Comparison of ENCODE assay signal across 12 cellular contexts in the genomic region with DNA sequence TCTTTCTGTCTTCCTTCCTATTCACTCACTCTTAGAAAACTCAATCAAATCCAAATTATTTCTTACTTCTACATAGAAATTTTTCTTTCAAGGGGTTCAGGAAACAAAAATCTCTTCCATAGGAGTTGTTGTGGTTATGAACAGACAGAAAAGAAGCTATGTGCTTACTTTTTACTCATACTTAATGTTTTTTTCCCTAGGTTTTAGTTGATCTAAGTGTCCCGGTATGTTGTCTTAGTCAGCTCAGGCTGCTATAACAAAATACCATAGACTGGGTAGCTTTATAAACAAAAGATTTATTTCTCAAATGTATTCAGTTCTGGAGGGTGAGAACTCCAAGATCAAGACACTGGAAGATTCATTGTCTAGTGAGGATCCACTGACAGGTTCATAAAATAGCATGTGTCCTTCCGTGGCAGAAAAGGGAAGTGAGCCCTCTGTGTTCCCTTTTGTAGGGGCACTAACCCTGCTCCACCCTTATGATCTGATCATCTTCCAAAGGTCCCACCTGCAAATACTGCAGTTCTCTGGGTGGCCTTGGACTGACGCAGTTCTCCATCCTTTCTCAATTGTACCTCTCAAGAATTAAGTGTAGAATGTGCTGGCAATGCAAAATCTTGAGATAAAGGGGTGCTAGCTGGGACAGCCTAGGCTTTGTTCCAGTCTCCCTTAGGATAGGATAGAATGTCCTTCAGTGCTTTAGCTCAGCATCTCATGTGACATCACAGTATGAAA. TPM values are rescaled to one million over a fixed set of nuclear protein-coding genes. Genes with fewer than 3 reads are reported as not detected.
A peak's percentile ranks its signal among the peaks of the same experiment; 100 is the strongest.
DNase-seq lines count a peak whose midpoint lies in the region; ATAC-seq, FAIRE-seq and TF ChIP-seq lines count a peak whose summit lies in the region.
"Had no signal": no experiment of that assay in that cellular context is flagged by ENCODE, and none has a peak within 500 bp of the region (broad histone marks: within the 10 kb centered on the region; RNA-seq: fewer than 3 reads in every experiment).

No MANE protein-coding gene starts in this region.

- POLR2A ChIA-PET in GM12878 (lab: Charles Lee) = interaction anchor here (0.7 to 2.1 kb wide), 10 partner anchors 8 to 206 kb away, joined by 3 to 9 read pairs (median 4); a partner anchor contains a TSS

- TF ChIP-seq EP300 in GM12878 (IDR thresholded peaks at IDR 0.05; ENCODE audit: borderline replicate concordance in 1 of 2, control insufficient read depth in 1 of 2, low read depth in 2 of 2, low read length in 2 of 2) = no peak

- no peak for TF ChIP-seq RAD21 in GM12878 (IDR thresholded peaks at IDR 0.05; ENCODE audit: insufficient read depth, low read depth, low read length)

- FAIRE-seq in GM12878 (lab: Jason Lieb, UNC) (no peak), frontal cortex (lab: Jason Lieb, UNC) (no peak)

- H2AFZ ChIP-seq in GM12878 (ENCODE audit: control insufficient read depth, low read depth, low read length) = peak overlapping the region; percentile 15

- H3K36me3 ChIP-seq in GM12878 (ENCODE audit: control insufficient read depth in 2 of 2, insufficient read depth in 2 of 2, low read length in 1 of 2) = no peaks in the 10 kb centered on the region
- H3K36me3 ChIP-seq: esophagus squamous epithelium, transverse colon had no signal

- RAD21 ChIA-PET in GM12878 (lab: Charles Lee; ENCODE audit: unreplicated experiment) = interaction anchor here (1.0 to 5.2 kb wide), 8 partner anchors 8 to 126 kb away, joined by 3 to 30 read pairs (median 4); a partner anchor contains a TSS

- peak overlapping the region; percentile 39 for H3K27ac ChIP-seq in GM12878 (ENCODE audit: control insufficient read depth, insufficient read depth)
- H3K27ac ChIP-seq: esophagus squamous epithelium, transverse colon had no signal

- TF ChIP-seq POLR2A in GM12878 (IDR thresholded peaks at IDR 0.05; ENCODE audit: low read depth, low read length) = no peak

- CTCF ChIA-PET in GM12878 (lab: Yijun Ruan, JAX) = interaction anchor here (0.7 to 2.0 kb wide), 6 partner anchors 8 to 126 kb away, joined by 3 to 5 read pairs (median 4); a partner anchor contains a TSS

- H3K4me2 ChIP-seq in GM12878 (ENCODE audit: control insufficient read depth, insufficient read depth) = peak overlapping the region; percentile 51

- ATAC-seq in GM18858 (IDR thresholded peaks at IDR 0.05; ENCODE audit: unreplicated experiment) = peak; percentile 50
- ATAC-seq in GM21825 (IDR thresholded peaks at IDR 0.05; ENCODE audit: unreplicated experiment) = peak; percentile 71
- peak; percentile 68 for ATAC-seq in HG03460 (IDR thresholded peaks at IDR 0.05; ENCODE audit: unreplicated experiment)
- ATAC-seq in GM12878 = peak; percentile 83

- intact Hi-C loops in GM12878 (cut with micrococcal nuclease; ENCODE audit: unreplicated experiment) = no loop called here

- peaks cover 40% of the 10 kb centered on the region for H3K4me1 ChIP-seq in GM12878 (ENCODE audit: control insufficient read depth, insufficient read depth, low read length)
- H3K4me1 ChIP-seq: esophagus squamous epithelium, transverse colon had no signal

- no peak for TF ChIP-seq CTCF in GM12878 (IDR thresholded peaks at IDR 0.05 in 2 of 3, conservative IDR thresholded peaks at IDR 0.05 in 1 of 3; ENCODE audit: control insufficient read depth in 2 of 3, extremely low read depth in 1 of 3, insufficient read depth in 1 of 3, low read depth in 3 of 3, low read length in 3 of 3)

- H3K9ac ChIP-seq in GM12878 (ENCODE audit: control insufficient read depth, insufficient read depth, low read length) = no peak overlapping the region

- no peaks in the 10 kb centered on the region; the same call in none of the 2 replicates for H3K79me2 ChIP-seq in GM12878 (ENCODE audit: control insufficient read depth, insufficient read depth, low read length)

- 0 out of 2 replicates have a peak overlapping the region, but pooled peaks have one; percentile 1 for H3K4me3 ChIP-seq in GM12878
- H3K4me3 ChIP-seq: esophagus squamous epithelium, transverse colon had no signal

- SMC1A ChIA-PET in GM12878 (lab: Charles Lee; ENCODE audit: uncharacterized antibody, unreplicated experiment) = interaction anchor here (1.1 to 4.7 kb wide), 12 partner anchors 8 to 206 kb away, joined by 3 to 19 read pairs (median 8); a partner anchor contains a TSS

- H4K20me1 ChIP-seq in GM12878 (ENCODE audit: control insufficient read depth, insufficient read depth) = no peaks in the 10 kb centered on the region

- in situ Hi-C loops in GM12878 (cut with MboI) = no loop called here

- peaks cover 5% of the 10 kb centered on the region for H3K9me3 ChIP-seq in GM12878 (replicated peaks; ENCODE audit: control insufficient read depth, insufficient read depth, low read length)
- H3K9me3 ChIP-seq: esophagus squamous epithelium, transverse colon had no signal

- no peak for DNase-seq in GM12878 (ENCODE audit: low read depth, low spot score)
- no peak for DNase-seq in A172 (ENCODE audit: low spot score)
- DNase-seq in ecto neural progenitor cell (ENCODE audit: low spot score) = no peak
- DNase-seq in frontal cortex (ENCODE audit: low spot score in 2 of 2) = no peak
- DNase-seq in NCI-H146 treated with DMSO at 0.1 percent for 48 hours (lab: John Stamatoyannopoulos, UW; ENCODE audit: unreplicated experiment) = no peak
- DNase-seq: DND-41, esophagus squamous epithelium, SHP77, transverse colon had no signal

- no peaks in the 10 kb centered on the region for H3K27me3 ChIP-seq in GM12878 (replicated peaks in 1 of 2; ENCODE audit: control insufficient read depth in 2 of 2, insufficient read depth in 2 of 2, low read length in 1 of 2)
- H3K27me3 ChIP-seq: esophagus squamous epithelium, transverse colon had no signal

- no TSS peak for BruUV-seq in GM12878 (replicated peaks; lab: Mats Ljungman, UMichigan)

- 47% methylated on average over 3 of the region's 3 CpGs for WGBS in GM12878 (ENCODE audit: insufficient coverage, insufficient replicate concordance, low lambda C conversion rate, missing lambda C conversion rate)

TF ChIP-seq in GM12878, 131 proteins besides CTCF, POLR2A, EP300 and RAD21 (continues in another document):
- TF ChIP-seq, protein P1, sequence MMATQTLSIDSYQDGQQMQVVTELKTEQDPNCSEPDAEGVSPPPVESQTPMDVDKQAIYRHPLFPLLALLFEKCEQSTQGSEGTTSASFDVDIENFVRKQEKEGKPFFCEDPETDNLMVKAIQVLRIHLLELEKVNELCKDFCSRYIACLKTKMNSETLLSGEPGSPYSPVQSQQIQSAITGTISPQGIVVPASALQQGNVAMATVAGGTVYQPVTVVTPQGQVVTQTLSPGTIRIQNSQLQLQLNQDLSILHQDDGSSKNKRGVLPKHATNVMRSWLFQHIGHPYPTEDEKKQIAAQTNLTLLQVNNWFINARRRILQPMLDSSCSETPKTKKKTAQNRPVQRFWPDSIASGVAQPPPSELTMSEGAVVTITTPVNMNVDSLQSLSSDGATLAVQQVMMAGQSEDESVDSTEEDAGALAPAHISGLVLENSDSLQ (IDR thresholded peaks at IDR 0.05) = peak; percentile 37; the same call in 1 of the 2 replicates
- TF ChIP-seq POLR2AphosphoS5 (IDR thresholded peaks at IDR 0.05; ENCODE audit: low read length) (no peak), BACH1 (IDR thresholded peaks at IDR 0.05; ENCODE audit: borderline replicate concordance) (peak; percentile 19; the same call in 1 of the 2 replicates), POLR2AphosphoS2 (IDR thresholded peaks at IDR 0.05; ENCODE audit: low read depth, low read length) (no peak), CBX3 (IDR thresholded peaks at IDR 0.05; ENCODE audit: borderline replicate concordance, low read depth) (no peak), BCL11A (IDR thresholded peaks at IDR 0.05; ENCODE audit: low read depth, low read length) (0 out of 2 replicates have a peak, but pooled peaks have one; percentile 14), FOXM1 (IDR thresholded peaks at IDR 0.05; ENCODE audit: low read depth, low read length) (no peak), CBFB (IDR thresholded peaks at IDR 0.05; ENCODE audit: low read depth) (no peak), PAX5 (IDR thresholded peaks at IDR 0.05; ENCODE audit: borderline replicate concordance, low read depth, low read length) (no peak), EED (IDR thresholded peaks at IDR 0.05; ENCODE audit: low read depth) (peak; percentile 83), BMI1 (IDR thresholded peaks at IDR 0.05; ENCODE audit: borderline replicate concordance) (no peak), ASH2L (IDR thresholded peaks at IDR 0.05; ENCODE audit: borderline replicate concordance, low read depth) (no peak), BRCA1 (IDR thresholded peaks at IDR 0.05; ENCODE audit: low read depth, low read length) (no peak), ZNF207 (IDR thresholded peaks at IDR 0.05; ENCODE audit: borderline replicate concordance) (no peak), BHLHE40 (IDR thresholded peaks at IDR 0.05; ENCODE audit: borderline replicate concordance in 1 of 2, low read depth in 2 of 2, low read length in 1 of 2) (peak in 1 of 2 experiments; percentile 18; a peak in 1 of 4 replicates)

RNA-seq across cellular contexts. Expression of a gene that starts 14.4 kb away (rescaled TPM):
- 46.3 and 46.4 TPM in 2 replicates for total RNA-seq in GM12878 (2013; cell fraction: nucleolus; rRNA removed)
- total RNA-seq in GM12878 (2014; rRNA removed) = 55.5 and 71.2 TPM in 2 replicates
- total RNA-seq in GM12878 (2014; rRNA removed; fragmentation: Illumina TruSeq; extraction: Trizol) = 75.0 and 76.5 TPM in 2 replicates
- 60.2 and 61.1 TPM in 2 replicates for total RNA-seq in GM12878 (2021)
- polyA plus RNA-seq in GM12878 (2011; ENCODE audit: low read depth) = 20.9 TPM
- 54.9 and 79.6 TPM in 2 replicates for polyA plus RNA-seq in GM12878 (2011; rRNA removed)
- 24.7 and 28.2 TPM in 2 replicates for polyA plus RNA-seq in GM12878 (2011; cell fraction: cytosol; rRNA removed)
- polyA plus RNA-seq in GM12878 (2011; cell fraction: nucleus; rRNA removed) = 32.3 and 35.6 TPM in 2 replicates
- 28.5 and 30.5 TPM in 2 replicates for polyA plus RNA-seq in GM12878 (2012)
- polyA plus RNA-seq in GM12878 (2014; fragmentation: Illumina TruSeq; extraction: Trizol) = 78.0 and 91.0 TPM in 2 replicates
- 10 to 100 TPM; 26.5 to 32.1 TPM for polyA plus RNA-seq in GM12878 (2014; fragmentation: Nextera tagmentation; extraction: Ambion mirVana)
- 42.5 and 46.5 TPM in 2 replicates for polyA plus RNA-seq in GM12878 (2014; rRNA removed)
- 10 to 100 TPM; 59.1 to 63.8 TPM for polyA plus RNA-seq in GM12878 (2016; fragmentation: Nextera tagmentation; extraction: Ambion mirVana)
- polyA minus RNA-seq in GM12878 (2011; rRNA and poly(A)+ RNA removed) = 28.8 and 33.4 TPM in 2 replicates
- 16.2 and 21.3 TPM in 2 replicates for polyA minus RNA-seq in GM12878 (2011; cell fraction: cytosol; rRNA and poly(A)+ RNA removed)
- polyA minus RNA-seq in GM12878 (2011; cell fraction: nucleus; rRNA and poly(A)+ RNA removed) = 20.3 and 28.8 TPM in 2 replicates
- total RNA-seq in A172 (2014; rRNA removed; shearing (Covaris generic)) = 0.19 TPM in 1 of 2 replicates, not detected in the other
- 6.1 TPM for total RNA-seq in frontal cortex
